1 cellular context compared by ENCODE assay signal in genomic region chr2:108719149-108720044, GRCh38.
TF ChIP-seq lines count a peak whose summit lies in the region.

TSS of gene RANBP2 (plus strand) at chr2:108719482. CDS start at chr2:108719607, 125 bp downstream.

TF ChIP-seq in SK-N-SH, 30 proteins besides CTCF, POLR2A, EP300 and RAD21 (continued from another document):
- TF ChIP-seq SIN3A (IDR thresholded peaks at IDR 0.05; ENCODE audit: borderline replicate concordance, low read depth, low read length), result peak; percentile 88; the same call in 1 of the 2 replicates
- peak; percentile 93 for TF ChIP-seq CHD2 (IDR thresholded peaks at IDR 0.05; ENCODE audit: low read length, partially characterized antibody)
- no peak for TF ChIP-seq USF2 (IDR thresholded peaks at IDR 0.05; ENCODE audit: borderline replicate concordance, low read depth, low read length)
- TF ChIP-seq TEAD4 (IDR thresholded peaks at IDR 0.05; ENCODE audit: borderline replicate concordance, insufficient read depth), result no peak
- peak; percentile 62 for TF ChIP-seq YY1 (IDR thresholded peaks at IDR 0.05; ENCODE audit: low read depth)
- TF ChIP-seq TAF1 (IDR thresholded peaks at IDR 0.05; ENCODE audit: borderline replicate concordance, low read depth, low read length), result peak; percentile 91
- no peak; the same call in 1 of the 2 replicates for TF ChIP-seq NFIC (IDR thresholded peaks at IDR 0.05; ENCODE audit: borderline replicate concordance)
- TF ChIP-seq RFX5 (IDR thresholded peaks at IDR 0.05; ENCODE audit: low read length), result peak; percentile 13; the same call in 1 of the 2 replicates
- TF ChIP-seq NRF1 (IDR thresholded peaks at IDR 0.05; ENCODE audit: low read depth, low read length), result no peak; the same call in 1 of the 2 replicates
- no peak; the same call in 1 of the 2 replicates for TF ChIP-seq RXRA (IDR thresholded peaks at IDR 0.05; ENCODE audit: borderline replicate concordance, low read depth)
